In genomic region chr10:73551515-73551914, GRCh38 we compare ENCODE assay signal across 23 cellular contexts.
"Had no signal": no experiment of that assay in that cellular context is flagged by ENCODE, and none has a peak within 500 bp of the region (broad histone marks: within the 10 kb centered on the region; RNA-seq: fewer than 3 reads in every experiment).

No MANE protein-coding gene starts in this region.

- H3K36me3 ChIP-seq: brain microvascular endothelial cell, cardiac muscle cell had no signal

- H3K4me3 ChIP-seq: cardiac muscle cell, SJCRH30 had no signal

- H3K9me3 Mint-ChIP-seq: activated CD4-positive, alpha-beta memory T cell treated with anti-CD3 and anti-CD28 coated beads, Interleukin-2, amount 10 ng/mL, durations not matched to agents 7 days and 5 days; activated naive CD4-positive, alpha-beta T cell treated with anti-CD3 and anti-CD28 coated beads for 36 hours; activated T-helper 17 cell treated with anti-CD3 and anti-CD28 coated beads, Interleukin-2, amount 50 U/mL, for 72 hours had no signal

- H3K27ac ChIP-seq: brain microvascular endothelial cell, cardiac muscle cell, SJCRH30 had no signal

- H3K4me1 Mint-ChIP-seq: activated CD4-positive, alpha-beta memory T cell treated with anti-CD3 and anti-CD28 coated beads, Interleukin-2, amount 10 ng/mL, durations not matched to agents 7 days and 5 days; activated CD4-positive, alpha-beta T cell treated with anti-CD3 and anti-CD28 coated beads for 36 hours; activated T-helper 17 cell treated with anti-CD3 and anti-CD28 coated beads, Interleukin-2, amount 50 U/mL, for 72 hours had no signal

- H3K27ac Mint-ChIP-seq: activated CD4-positive, alpha-beta memory T cell treated with anti-CD3 and anti-CD28 coated beads, Interleukin-2, amount 10 ng/mL, durations not matched to agents 7 days and 5 days; activated CD4-positive, alpha-beta T cell treated with anti-CD3 and anti-CD28 coated beads for 36 hours; activated naive CD4-positive, alpha-beta T cell treated with anti-CD3 and anti-CD28 coated beads for 36 hours; activated naive CD8-positive, alpha-beta T cell; activated T-helper 17 cell treated with anti-CD3 and anti-CD28 coated beads, Interleukin-2, amount 50 U/mL, for 72 hours had no signal

- H3K27me3 ChIP-seq: brain microvascular endothelial cell, cardiac muscle cell, SJCRH30 had no signal

- ATAC-seq: activated CD4-positive, alpha-beta T cell treated with anti-CD3 and anti-CD28 coated beads for 36 hours; activated T-helper 17 cell treated with anti-CD3 and anti-CD28 coated beads, Interleukin-2, amount 50 U/mL, for 72 hours had no signal

- H3K9ac ChIP-seq: SK-N-SH had no signal

- H3K27me3 Mint-ChIP-seq: activated CD4-positive, alpha-beta memory T cell treated with anti-CD3 and anti-CD28 coated beads, Interleukin-2, amount 10 ng/mL, durations not matched to agents 7 days and 5 days; activated CD4-positive, alpha-beta T cell treated with anti-CD3 and anti-CD28 coated beads for 36 hours; activated naive CD8-positive, alpha-beta T cell; activated T-helper 17 cell treated with anti-CD3 and anti-CD28 coated beads, Interleukin-2, amount 50 U/mL, for 72 hours had no signal

- DNase-seq: activated CD4-positive, alpha-beta memory T cell treated with anti-CD3 and anti-CD28 coated beads, Interleukin-2, amount 10 ng/mL, durations not matched to agents 7 days and 5 days; activated CD4-positive, alpha-beta T cell treated with anti-CD3 and anti-CD28 coated beads for 36 hours; activated CD4-positive, alpha-beta T cell treated with anti-CD3 and anti-CD28 coated beads, Interleukin-2, amount 50 U/mL, for 1 hour; activated CD4-positive, CD25-positive, alpha-beta regulatory T cell; activated gamma-delta T cell; activated naive CD4-positive, alpha-beta T cell treated with anti-CD3 and anti-CD28 coated beads for 36 hours; activated T-cell treated with anti-CD3 and anti-CD28 coated beads for 4 hours; activated T-cell treated with anti-CD3 and anti-CD28 coated beads, Interleukin-2, amount 50 U/mL, for 48 hours; amygdala; brain microvascular endothelial cell; Karpas-422; NCI-H146; NCI-H187 treated with DMSO at 0.1 percent for 48 hours; NCI-H2171 treated with DMSO at 0.1 percent for 48 hours; NCI-H226; NCI-H526; NCI-H774; SJCRH30; SK-N-SH; T-helper 1 cell had no signal

- H3K4me3 Mint-ChIP-seq: activated CD4-positive, alpha-beta memory T cell treated with anti-CD3 and anti-CD28 coated beads, Interleukin-2, amount 10 ng/mL, durations not matched to agents 7 days and 5 days; activated CD4-positive, alpha-beta T cell treated with anti-CD3 and anti-CD28 coated beads for 36 hours; activated naive CD4-positive, alpha-beta T cell treated with anti-CD3 and anti-CD28 coated beads for 36 hours; activated naive CD8-positive, alpha-beta T cell; activated T-helper 17 cell treated with anti-CD3 and anti-CD28 coated beads, Interleukin-2, amount 50 U/mL, for 72 hours had no signal

- H3K4me2 ChIP-seq: SK-N-SH had no signal

- H3K9me3 ChIP-seq: SJCRH30, SK-N-SH had no signal
